In the genomic region with DNA sequence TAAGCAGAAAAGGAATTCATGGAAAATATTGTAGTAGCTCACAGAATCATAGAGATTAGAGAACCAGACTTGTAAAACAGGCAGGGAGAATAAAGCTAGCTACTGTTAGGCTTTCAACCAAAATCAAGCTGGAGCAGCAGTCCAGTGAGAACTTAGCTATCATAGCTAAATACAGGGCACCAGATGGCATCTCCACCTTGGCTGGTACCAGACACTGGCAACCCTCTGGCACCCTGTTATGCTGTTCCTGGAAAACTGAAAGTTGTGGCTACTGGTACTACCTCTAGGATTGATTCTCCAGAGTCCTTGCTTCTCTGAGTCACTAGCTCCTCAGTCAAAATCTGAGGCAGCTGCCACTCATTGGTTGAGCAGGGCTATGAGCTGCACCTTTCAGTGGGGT, we compare ENCODE assay signal across 24 cellular contexts. TPM values are rescaled to one million over a fixed set of nuclear protein-coding genes. Genes with fewer than 3 reads are reported as not detected.
"Had no signal": no experiment of that assay in that cellular context is flagged by ENCODE, and none has a peak within 500 bp of the region (broad histone marks: within the 10 kb centered on the region; RNA-seq: fewer than 3 reads in every experiment).

No MANE protein-coding gene starts in this region.

- H3K4me1 ChIP-seq: adrenal gland had no signal

- ATAC-seq: activated CD8-positive, alpha-beta memory T cell treated with anti-CD3 and anti-CD28 coated beads, Interleukin-2, amount 10 ng/mL, durations not matched to agents 7 days and 5 days; activated T-cell treated with anti-CD3 and anti-CD28 coated beads, Interleukin-2, amount 50 U/mL, for 4 hours; PC-3; T-helper 17 cell; WTC11 had no signal

- DNase-seq: activated CD4-positive, alpha-beta T cell treated with anti-CD3 and anti-CD28 coated beads for 48 hours; activated CD4-positive, alpha-beta T cell treated with anti-CD3 and anti-CD28 coated beads, Interleukin-2, amount 50 U/mL, for 4 hours; activated CD4-positive, CD25-positive, alpha-beta regulatory T cell treated with anti-CD3 and anti-CD28 coated beads, Interleukin-2, amount 50 U/mL, for 72 hours; activated CD8-positive, alpha-beta memory T cell treated with anti-CD3 and anti-CD28 coated beads, Interleukin-2, amount 10 ng/mL, durations not matched to agents 7 days and 5 days; activated gamma-delta T cell; activated naive CD4-positive, alpha-beta T cell treated with anti-CD3 and anti-CD28 coated beads for 36 hours; activated naive CD8-positive, alpha-beta T cell treated with anti-CD3 and anti-CD28 coated beads, Interleukin-2, amount 10 ng/mL, durations not matched to agents 7 days and 5 days; activated T-cell treated with anti-CD3 and anti-CD28 coated beads, Interleukin-2, amount 50 U/mL, for 4 hours; adrenal gland; MM.1S; NCI-H1105; NCI-H1436 treated with DMSO at 0.1 percent for 48 hours; NCI-H1930; NCI-H345; NCI-H510A; NCI-H526 treated with DMSO at 0.1 percent for 48 hours; PC-3; SHP77 treated with DMSO at 0.1 percent for 48 hours; T-helper 17 cell; T-helper 9 cell had no signal

- H3K4me3 ChIP-seq: adrenal gland had no signal

- H3K27ac ChIP-seq: adrenal gland had no signal

- H3K9me3 ChIP-seq: adrenal gland had no signal

- H3K36me3 ChIP-seq: adrenal gland had no signal

RNA-seq across cellular contexts. Expression of gene DRD2, which starts 6.0 kb away (rescaled TPM):
- total RNA-seq: activated naive CD4-positive, alpha-beta T cell treated with anti-CD3 and anti-CD28 coated beads for 36 hours; activated naive CD8-positive, alpha-beta T cell treated with anti-CD3 and anti-CD28 coated beads, Interleukin-2, amount 10 ng/mL, durations not matched to agents 7 days and 5 days; activated T-cell treated with anti-CD3 and anti-CD28 coated beads, Interleukin-2, amount 50 U/mL, for 4 hours; cardiac septum; chondrocyte; PC-3; SK-MEL-5; T-helper 17 cell had no signal
